In the genomic region with DNA sequence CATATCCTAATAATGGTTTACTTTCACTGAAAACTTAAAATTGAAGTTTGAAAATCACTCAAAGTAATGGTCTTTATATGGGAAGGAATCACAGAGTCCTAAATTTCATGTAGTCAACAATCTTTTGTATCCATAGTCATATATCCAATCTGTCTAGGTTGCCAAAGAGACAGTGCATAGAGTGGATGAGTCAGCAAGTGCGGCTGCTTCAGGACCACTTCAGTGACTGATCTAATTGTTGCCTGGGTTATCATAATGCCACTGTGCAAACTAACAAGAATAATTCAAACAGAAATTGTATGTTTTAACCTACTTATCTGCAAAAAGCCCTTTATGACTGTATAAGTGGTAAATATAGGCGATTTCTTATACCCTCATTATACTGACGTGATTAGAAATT, we compare ENCODE assay signal across 14 cellular contexts.
A peak's percentile ranks its signal among the peaks of the same experiment; 100 is the strongest.
DNase-seq lines count a peak whose midpoint lies in the region; ATAC-seq, FAIRE-seq and TF ChIP-seq lines count a peak whose summit lies in the region.
"Had no signal": no experiment of that assay in that cellular context is flagged by ENCODE, and none has a peak within 500 bp of the region (broad histone marks: within the 10 kb centered on the region; RNA-seq: fewer than 3 reads in every experiment).

No MANE protein-coding gene starts in this region.

- H3K27me3 Mint-ChIP-seq in effector memory CD8-positive, alpha-beta T cell, result no peaks in the 10 kb centered on the region
- H3K27me3 Mint-ChIP-seq: dendritic cell treated with granulocyte-macrophage colony-stimulating factor and Interleukin-4, amounts not matched to agents 40 ng/mL and 50 ng/mL, for 4 days had no signal

- ATAC-seq in effector memory CD8-positive, alpha-beta T cell (replicated peaks), result no peak
- no peak for ATAC-seq in GM19328 (IDR thresholded peaks at IDR 0.05; ENCODE audit: unreplicated experiment)
- ATAC-seq: foreskin keratinocyte, mucosa of descending colon had no signal

- TF ChIP-seq POLR2A in H54 (IDR thresholded peaks at IDR 0.05; ENCODE audit: low read depth, low read length), result no peak

- peak; percentile 75 for FAIRE-seq in H54 (lab: Jason Lieb, UNC)

- no peak overlapping the region for H3K4me3 Mint-ChIP-seq in effector memory CD8-positive, alpha-beta T cell
- H3K4me3 Mint-ChIP-seq: dendritic cell treated with granulocyte-macrophage colony-stimulating factor and Interleukin-4, amounts not matched to agents 40 ng/mL and 50 ng/mL, for 4 days had no signal

- H3K9me3 Mint-ChIP-seq in effector memory CD8-positive, alpha-beta T cell, result peaks cover 0 to 4% of the 10 kb centered on the region in 2 donors
- H3K9me3 Mint-ChIP-seq: dendritic cell treated with granulocyte-macrophage colony-stimulating factor and Interleukin-4, amounts not matched to agents 40 ng/mL and 50 ng/mL, for 4 days had no signal

- H3K4me1 Mint-ChIP-seq in effector memory CD8-positive, alpha-beta T cell (ENCODE audit: low read depth in 2 of 2), result no peaks in the 10 kb centered on the region

- DNase-seq in H54 (ENCODE audit: insufficient read length, low spot score), result no peak
- DNase-seq in NCI-H1436 treated with DMSO at 0.1 percent for 48 hours (lab: John Stamatoyannopoulos, UW), result peak; percentile 41
- peak; percentile 80 for DNase-seq in SHP77 treated with DMSO at 0.1 percent for 48 hours (lab: John Stamatoyannopoulos, UW)
- DNase-seq in iris pigment epithelial cell (ENCODE audit: low read depth), result peak; percentile 48
- DNase-seq in germinal center (ENCODE audit: low spot score), result no peak
- DNase-seq in effector memory CD8-positive, alpha-beta T cell, result no peak
- DNase-seq: activated CD4-positive, CD25-positive, alpha-beta regulatory T cell; Caco-2; islet precursor cell; mucosa of descending colon; NCI-H526 had no signal

- H3K27ac Mint-ChIP-seq in effector memory CD8-positive, alpha-beta T cell, result no peak overlapping the region
- H3K27ac Mint-ChIP-seq: dendritic cell treated with granulocyte-macrophage colony-stimulating factor and Interleukin-4, amounts not matched to agents 40 ng/mL and 50 ng/mL, for 4 days had no signal

- H3K36me3 Mint-ChIP-seq in effector memory CD8-positive, alpha-beta T cell (ENCODE audit: insufficient read depth), result no peaks in the 10 kb centered on the region

Comparison
In these comparisons a context has a peak if more than half of its experiments do, and no peak if none do; other contexts are left out.
1. DNase-seq: peak in NCI-H1436 treated with DMSO at 0.1 percent for 48 hours (single experiment), SHP77 treated with DMSO at 0.1 percent for 48 hours (single experiment) and iris pigment epithelial cell (single experiment); none in H54 (single experiment), germinal center (single experiment) and effector memory CD8-positive, alpha-beta T cell (0 of 3).